ENCODE assay signal across 16 cellular contexts in the genomic region with DNA sequence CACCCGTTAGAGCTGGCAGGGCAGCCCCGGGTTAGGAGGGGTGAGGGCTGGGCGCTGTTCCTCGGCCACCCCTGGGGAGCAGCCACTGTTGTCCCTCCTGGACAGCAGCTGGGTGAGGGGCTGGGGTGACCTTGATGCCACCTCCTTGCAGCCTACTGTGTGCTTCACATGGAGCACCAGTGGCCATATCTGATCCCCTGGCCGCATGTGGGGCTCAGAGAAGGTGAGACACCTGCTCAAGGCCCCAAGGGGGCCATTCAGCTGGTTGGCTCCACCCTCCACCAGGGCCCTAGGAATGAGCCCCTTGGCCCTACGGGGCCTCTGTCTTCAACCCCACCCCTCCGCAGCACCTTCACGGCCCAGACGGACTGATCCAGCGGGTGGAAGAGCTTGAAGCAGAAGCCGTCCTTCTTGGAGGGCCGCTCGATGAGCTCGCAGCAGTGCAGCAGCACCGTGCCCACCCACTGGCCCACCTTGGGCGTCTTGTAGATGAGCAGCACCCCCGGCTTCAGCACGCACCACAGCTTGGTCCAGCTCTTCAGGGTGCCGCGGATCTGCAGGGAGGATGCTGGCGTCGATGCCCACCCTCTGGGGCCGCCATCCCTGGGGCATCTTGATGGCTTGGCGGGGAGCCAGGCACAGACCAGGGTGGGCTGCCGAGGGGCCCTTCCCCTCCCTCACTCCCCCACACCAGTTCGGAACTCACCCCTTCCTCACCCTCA. TPM values are rescaled to one million over a fixed set of nuclear protein-coding genes. Genes with fewer than 3 reads are reported as not detected.
DNase-seq lines count a peak whose midpoint lies in the region; ATAC-seq and TF ChIP-seq lines count a peak whose summit lies in the region.
"Had no signal": no experiment of that assay in that cellular context is flagged by ENCODE, and none has a peak within 500 bp of the region (broad histone marks: within the 10 kb centered on the region; RNA-seq: fewer than 3 reads in every experiment).

No MANE protein-coding gene starts in this region.

- H3K27me3 ChIP-seq in DND-41 (ENCODE audit: insufficient read depth, low read length, poor library complexity) (no peaks in the 10 kb centered on the region), RWPE2 (ENCODE audit: insufficient read depth, poor library complexity, severe bottlenecking) (no peaks in the 10 kb centered on the region)

- no peaks in the 10 kb centered on the region for H3K79me2 ChIP-seq in DND-41 (ENCODE audit: insufficient read depth, low read length)

- H3K9me3 ChIP-seq in DND-41 (ENCODE audit: insufficient read depth, low read length, severe bottlenecking) (peaks cover 38% of the 10 kb centered on the region), RWPE2 (ENCODE audit: severe bottlenecking) (peaks cover 5% of the 10 kb centered on the region)

- H3K27ac ChIP-seq in DND-41 (ENCODE audit: low read length), result no peak overlapping the region
- H3K27ac ChIP-seq in RWPE2 (ENCODE audit: poor library complexity, severe bottlenecking), result no peak overlapping the region
- H3K27ac ChIP-seq: epithelial cell of prostate had no signal

- peaks cover 10% of the 10 kb centered on the region for H4K20me1 ChIP-seq in DND-41 (ENCODE audit: insufficient read depth, low read length)

- no peak overlapping the region for H3K9ac ChIP-seq in DND-41 (ENCODE audit: low read depth, low read length)

- TF ChIP-seq CTCF in DND-41 (IDR thresholded peaks at IDR 0.05; ENCODE audit: borderline replicate concordance, extremely low read depth, low read length, poor library complexity, severe bottlenecking), result no peak
- TF ChIP-seq CTCF in RWPE2 (IDR thresholded peaks at IDR 0.05; ENCODE audit: poor library complexity, severe bottlenecking), result no peak

- H3K36me3 ChIP-seq in DND-41 (ENCODE audit: insufficient read depth, low read length) (peaks cover 96% of the 10 kb centered on the region), RWPE2 (ENCODE audit: low read depth) (peaks cover 47% of the 10 kb centered on the region)

- H3K4me3 ChIP-seq in DND-41 (ENCODE audit: low read depth in 1 of 2, low read length in 2 of 2) (no peak overlapping the region), RWPE2 (ENCODE audit: severe bottlenecking) (no peak overlapping the region)

- ATAC-seq in DND-41 (ENCODE audit: insufficient read depth, low read depth) (peak; percentile 15; the same call in 1 of the 3 replicates), RWPE2 (ENCODE audit: low read depth) (no peak), sciatic nerve (no peak), HG02884 (IDR thresholded peaks at IDR 0.05; ENCODE audit: unreplicated experiment) (no peak), GM21576 (IDR thresholded peaks at IDR 0.05; ENCODE audit: unreplicated experiment) (no peak)
- ATAC-seq: activated CD4-positive, CD25-positive, alpha-beta regulatory T cell treated with anti-CD3 and anti-CD28 coated beads, Interleukin-2, amount 50 U/mL, for 24 hours had no signal

- no peak overlapping the region for H2AFZ ChIP-seq in DND-41 (ENCODE audit: low read depth, low read length)

- DNase-seq in DND-41 (no peak), RWPE2 (ENCODE audit: low spot score) (peak; percentile 63), islet precursor cell (peak; percentile 45), sciatic nerve (ENCODE audit: low spot score) (peak; percentile 59), NCI-H82 (lab: John Stamatoyannopoulos, UW) (no peak)
- DNase-seq: CD4-positive, CD25-positive, alpha-beta regulatory T cell; DMS 273 treated with DMSO at 0.1 percent for 48 hours; IMR-90; NCI-H2081; NCI-H446; substantia nigra; T1000 had no signal

- H3K4me1 ChIP-seq in DND-41 (ENCODE audit: insufficient read depth, low read length), result no peaks in the 10 kb centered on the region
- peaks cover 17% of the 10 kb centered on the region for H3K4me1 ChIP-seq in RWPE2 (ENCODE audit: insufficient read depth, poor library complexity, severe bottlenecking)

- intact Hi-C loops in sciatic nerve (cut with DNase I), result no loop called here

- no peak overlapping the region for H3K4me2 ChIP-seq in DND-41 (ENCODE audit: insufficient read depth, low read length)

RNA-seq across cellular contexts. Expression of a gene that starts 44.9 kb away (rescaled TPM):
- total RNA-seq in sciatic nerve, result 58.3 TPM

Comparison
In these comparisons a context has a peak if more than half of its experiments do, and no peak if none do; other contexts are left out.
1. DNase-seq: peak in RWPE2 (single experiment), islet precursor cell (single experiment) and sciatic nerve (single experiment); none in DND-41 (single experiment) and NCI-H82 (single experiment).